ENCODE assay signal across 1 cellular context in genomic region chr5:55175781-55176175, GRCh38.
TF ChIP-seq lines count a peak whose summit lies in the region.

No MANE protein-coding gene starts in this region.

TF ChIP-seq in HepG2, 621 proteins besides CTCF, POLR2A, EP300 and RAD21:
- no peak for TF ChIP-seq GTF2F1 (IDR thresholded peaks at IDR 0.05; ENCODE audit: low read length)
- no peak for TF ChIP-seq AFF4 (CRISPR knock-in tag; IDR thresholded peaks at IDR 0.05)
- TF ChIP-seq EEA1 (CRISPR knock-in tag; IDR thresholded peaks at IDR 0.05; ENCODE audit: borderline replicate concordance), result no peak
- TF ChIP-seq HIVEP1 (CRISPR knock-in tag; IDR thresholded peaks at IDR 0.05), result no peak
- TF ChIP-seq ZNF451 (CRISPR knock-in tag; IDR thresholded peaks at IDR 0.05), result no peak
- no peak for TF ChIP-seq ZEB1 (IDR thresholded peaks at IDR 0.05; ENCODE audit: insufficient replicate concordance, low read depth)
- TF ChIP-seq RCOR2 (CRISPR knock-in tag; IDR thresholded peaks at IDR 0.05), result no peak
- TF ChIP-seq HMGA1 (CRISPR knock-in tag; conservative IDR thresholded peaks at IDR 0.05), result no peak
- TF ChIP-seq RBFOX2 (IDR thresholded peaks at IDR 0.05; ENCODE audit: low read depth, low read length), result no peak
- no peak for TF ChIP-seq TBP (CRISPR knock-in tag; IDR thresholded peaks at IDR 0.05)
- no peak for TF ChIP-seq ZNF724P (CRISPR knock-in tag; IDR thresholded peaks at IDR 0.05; ENCODE audit: borderline replicate concordance)
- TF ChIP-seq MAFK (conservative IDR thresholded peaks at IDR 0.05 in 1 of 2, IDR thresholded peaks at IDR 0.05 in 1 of 2; ENCODE audit: low read length in 2 of 2), result no peak
- no peak for TF ChIP-seq ZBTB8A (CRISPR knock-in tag; IDR thresholded peaks at IDR 0.05; ENCODE audit: borderline replicate concordance, low read depth)
- TF ChIP-seq LCORL (IDR thresholded peaks at IDR 0.05), result no peak
- TF ChIP-seq LCORL (CRISPR knock-in tag; IDR thresholded peaks at IDR 0.05), result no peak
- TF ChIP-seq TSC22D2 (CRISPR knock-in tag; IDR thresholded peaks at IDR 0.05; ENCODE audit: borderline replicate concordance), result no peak
- TF ChIP-seq MZF1 (CRISPR knock-in tag; IDR thresholded peaks at IDR 0.05; ENCODE audit: borderline replicate concordance), result no peak
- TF ChIP-seq ZSCAN25 (CRISPR knock-in tag; IDR thresholded peaks at IDR 0.05), result no peak
- TF ChIP-seq E2F5 (CRISPR knock-in tag; conservative IDR thresholded peaks at IDR 0.05), result no peak
